In genomic region chr3:128727485-128727884, GRCh38 we compare ENCODE assay signal across 1 cellular context.
TF ChIP-seq lines count a peak whose summit lies in the region.

No MANE protein-coding gene starts in this region.

TF ChIP-seq in HepG2, 621 proteins besides CTCF, POLR2A, EP300 and RAD21 (continued from another document):
- TF ChIP-seq DNMT3B (CRISPR knock-in tag; conservative IDR thresholded peaks at IDR 0.05) (no peak), SP4 (CRISPR knock-in tag; IDR thresholded peaks at IDR 0.05) (no peak)
